In genomic region chr1:37807220-37807554, GRCh38 we compare ENCODE assay signal across 8 cellular contexts. TPM values are rescaled to one million over a fixed set of nuclear protein-coding genes. Genes with fewer than 3 reads are reported as not detected.
DNase-seq lines count a peak whose midpoint lies in the region; ATAC-seq and TF ChIP-seq lines count a peak whose summit lies in the region.

No MANE protein-coding gene starts in this region.

- H3K27ac ChIP-seq in HUES64 (ENCODE audit: low read depth, low read length) = peak overlapping the region; percentile 24; the same call in 1 of the 2 replicates
- peak overlapping the region; percentile 64 for H3K27ac ChIP-seq in muscle layer of colon (ENCODE audit: low read depth, low read length)

- H3K4me1 ChIP-seq in HUES64 (ENCODE audit: insufficient read depth, low read length) (peaks cover 9% of the 10 kb centered on the region; the same call in 1 of the 2 replicates), muscle layer of colon (ENCODE audit: insufficient read depth, low read length) (peaks cover 24% of the 10 kb centered on the region)

- H3K9ac ChIP-seq in HUES64 (ENCODE audit: low read depth, low read length) (peak overlapping the region; percentile 93), muscle layer of colon (ENCODE audit: low read length) (peak overlapping the region; percentile 80)

- H3K4me3 ChIP-seq in HUES64 (ENCODE audit: low read length) = peak overlapping the region; percentile 87
- peak overlapping the region; percentile 75 to 87 for H3K4me3 ChIP-seq in cardiac fibroblast (replicated peaks in 1 of 2; ENCODE audit: low read depth in 2 of 2, low read length in 2 of 2)
- H3K4me3 ChIP-seq in muscle layer of colon (ENCODE audit: low read depth in 1 of 2, low read length in 2 of 2) = peak overlapping the region; percentile 63 to 66

- H3K27me3 ChIP-seq in HUES64 (ENCODE audit: insufficient read depth, low read length) = no peaks in the 10 kb centered on the region
- no peaks in the 10 kb centered on the region for H3K27me3 ChIP-seq in muscle layer of colon (ENCODE audit: control insufficient read depth in 1 of 2, insufficient read depth in 2 of 2, low read length in 2 of 2)

- peaks cover 61% of the 10 kb centered on the region for H3K36me3 ChIP-seq in HUES64 (ENCODE audit: insufficient read depth, low read length)
- H3K36me3 ChIP-seq in muscle layer of colon (ENCODE audit: insufficient read depth, low read length) = peaks cover 44% of the 10 kb centered on the region

- H3K9me3 ChIP-seq in HUES64 (ENCODE audit: insufficient read depth, low read depth, low read length) (no peaks in the 10 kb centered on the region), muscle layer of colon (ENCODE audit: low read length) (no peaks in the 10 kb centered on the region)

- in situ Hi-C loops in ACHN (cut with HindIII; ENCODE audit: low pct_ligation_motif_present, low pct_unique_long_range_greater_than_20kb, low sequenced_read_pairs) = no loop called here

- WGBS in HUES64 = 17% methylated on average over 9 of the region's 9 CpGs

- ATAC-seq in GM21717 (IDR thresholded peaks at IDR 0.05; ENCODE audit: unreplicated experiment) = no peak

- peak; percentile 10 for DNase-seq in ACHN
- no peak for DNase-seq in cardiac fibroblast (ENCODE audit: low read depth in 2 of 2)
- DNase-seq in mucosa of gallbladder (ENCODE audit: low spot score) = no peak
- no peak for DNase-seq in nucleus accumbens (lab: John Stamatoyannopoulos, UW)
- DNase-seq in activated CD4-positive, alpha-beta T cell treated with anti-CD3 and anti-CD28 coated beads for 48 hours = no peak

- TF ChIP-seq CTCF in cardiac fibroblast (IDR thresholded peaks at IDR 0.05; ENCODE audit: low read depth, low read length) = no peak

RNA-seq across cellular contexts. Expression of gene C1orf122, which starts 0.4 kb away (rescaled TPM):
- polyA plus RNA-seq in HUES64 (2013, experiment 1 of 2) = 35.3 TPM
- polyA plus RNA-seq in HUES64 (2013, experiment 2 of 2) = 32.6 TPM
- total RNA-seq in mucosa of gallbladder = 69.6 TPM

RNA-seq across cellular contexts. Expression of gene YRDC, which starts 0.8 kb away (rescaled TPM):
- polyA plus RNA-seq in HUES64 (2013, experiment 1 of 2) = 21.4 TPM
- 19.5 TPM for polyA plus RNA-seq in HUES64 (2013, experiment 2 of 2)
- total RNA-seq in mucosa of gallbladder = 11.5 TPM

RNA-seq across cellular contexts. Expression of gene MANEAL, which starts 13.5 kb away (rescaled TPM):
- polyA plus RNA-seq in HUES64 (2013, experiment 1 of 2) = 3.5 TPM
- 2.8 TPM for polyA plus RNA-seq in HUES64 (2013, experiment 2 of 2)
- total RNA-seq in mucosa of gallbladder = 6.9 TPM

RNA-seq across cellular contexts. Expression of gene EPHA10, which starts 42.3 kb away (rescaled TPM):
- polyA plus RNA-seq in HUES64 (2013, experiment 1 of 2) = 0.20 TPM
- polyA plus RNA-seq in HUES64 (2013, experiment 2 of 2) = 0.06 TPM
- total RNA-seq in mucosa of gallbladder = 8.5 TPM

RNA-seq across cellular contexts. Expression of gene MTF1, which starts 52.2 kb away (rescaled TPM):
- 3.9 TPM for polyA plus RNA-seq in HUES64 (2013, experiment 1 of 2)
- polyA plus RNA-seq in HUES64 (2013, experiment 2 of 2) = 4.2 TPM
- total RNA-seq in mucosa of gallbladder = 18.6 TPM
